In genomic region chr19:55635334-55635717, GRCh38 we compare ENCODE assay signal across 6 cellular contexts. TPM values are rescaled to one million over a fixed set of nuclear protein-coding genes. Genes with fewer than 3 reads are reported as not detected.
DNase-seq lines count a peak whose midpoint lies in the region; ATAC-seq, FAIRE-seq and TF ChIP-seq lines count a peak whose summit lies in the region.

No MANE protein-coding gene starts in this region.

- no peaks in the 10 kb centered on the region for H3K27me3 ChIP-seq in BLaER1 treated with 17β-estradiol and CSF1 and Interleukin-3, amounts not matched to agents 10 nM and 100 nM
- no peaks in the 10 kb centered on the region for H3K27me3 ChIP-seq in right lobe of liver

- no peak for TF ChIP-seq CTCF in right lobe of liver (IDR thresholded peaks at IDR 0.05)

- peak overlapping the region; percentile 92 to 99 (median 95) for H3K27ac ChIP-seq in BLaER1 treated with 17β-estradiol and CSF1 and Interleukin-3, amounts not matched to agents 10 nM and 100 nM
- peak overlapping the region; percentile 90 to 92 (median 90) for H3K27ac ChIP-seq in right lobe of liver

- no peaks in the 10 kb centered on the region; a peak in 1 of 22 replicates for H4K20me1 ChIP-seq in BLaER1 treated with 17β-estradiol and CSF1 and Interleukin-3, amounts not matched to agents 10 nM and 100 nM

- TF ChIP-seq POLR2A in right lobe of liver (IDR thresholded peaks at IDR 0.05), result no peak

- peak overlapping the region; percentile 75 to 98 (median 91) for H3K4me3 ChIP-seq in BLaER1 treated with 17β-estradiol and CSF1 and Interleukin-3, amounts not matched to agents 10 nM and 100 nM
- H3K4me3 ChIP-seq in right lobe of liver, result peak overlapping the region; percentile 79 to 97 (median 96)

- no peak for DNase-seq in activated CD8-positive, alpha-beta T cell treated with anti-CD3 and anti-CD28 coated beads, Interleukin-2, amount 10 ng/mL, durations not matched to agents 7 days and 5 days
- DNase-seq in right lobe of liver (no peak), DMS153 treated with DMSO at 0.1 percent for 48 hours (lab: John Stamatoyannopoulos, UW; ENCODE audit: unreplicated experiment) (no peak), HTR-8/SVneo (ENCODE audit: insufficient read length, low spot score) (no peak), GM19239 (ENCODE audit: insufficient read length, low spot score) (no peak)

- peak overlapping the region; percentile 90 to 99 (median 96) for H3K9ac ChIP-seq in BLaER1 treated with 17β-estradiol and CSF1 and Interleukin-3, amounts not matched to agents 10 nM and 100 nM

- H3K9me3 ChIP-seq in BLaER1 treated with 17β-estradiol and CSF1 and Interleukin-3, amounts not matched to agents 10 nM and 100 nM (replicated peaks in 1 of 11), result no peaks in the 10 kb centered on the region
- H3K9me3 ChIP-seq in right lobe of liver, result no peaks in the 10 kb centered on the region

- ATAC-seq in activated CD8-positive, alpha-beta T cell treated with anti-CD3 and anti-CD28 coated beads, Interleukin-2, amount 10 ng/mL, durations not matched to agents 7 days and 5 days, result no peak
- peak in 1 of 4 donors; percentile 8 for ATAC-seq in right lobe of liver

- peaks cover 74% of the 10 kb centered on the region for H3K4me1 Mint-ChIP-seq in activated CD8-positive, alpha-beta T cell treated with anti-CD3 and anti-CD28 coated beads, Interleukin-2, amount 10 ng/mL, durations not matched to agents 7 days and 5 days (ENCODE audit: low read depth)

- H3K27me3 Mint-ChIP-seq in activated CD8-positive, alpha-beta T cell treated with anti-CD3 and anti-CD28 coated beads, Interleukin-2, amount 10 ng/mL, durations not matched to agents 7 days and 5 days (ENCODE audit: low read depth), result no peaks in the 10 kb centered on the region

- peak overlapping the region; percentile 100 for H3K4me3 Mint-ChIP-seq in activated CD8-positive, alpha-beta T cell treated with anti-CD3 and anti-CD28 coated beads, Interleukin-2, amount 10 ng/mL, durations not matched to agents 7 days and 5 days

- H3K36me3 ChIP-seq in BLaER1 treated with 17β-estradiol and CSF1 and Interleukin-3, amounts not matched to agents 10 nM and 100 nM, result peaks cover 5 to 13% (median 8%) of the 10 kb centered on the region in 11 experiments; a peak in 11 of 22 replicates
- H3K36me3 ChIP-seq in right lobe of liver, result no peaks in the 10 kb centered on the region

- POLR2A ChIA-PET in activated CD8-positive, alpha-beta T cell treated with anti-CD3 and anti-CD28 coated beads, Interleukin-2, amount 10 ng/mL, durations not matched to agents 7 days and 5 days (lab: Charles Lee), result interaction anchor here (0.7 to 2.7 kb wide), 8 partner anchors 8 to 54 kb away, joined by 3 to 8 read pairs (median 3); partner anchors contain the start of genes CCDC106, FIZ1, U2AF2 and ZNF784

- FAIRE-seq in HTR-8/SVneo (lab: Jason Lieb, UNC) (no peak), GM19239 (lab: Jason Lieb, UNC) (no peak)

- H3K27ac Mint-ChIP-seq in activated CD8-positive, alpha-beta T cell treated with anti-CD3 and anti-CD28 coated beads, Interleukin-2, amount 10 ng/mL, durations not matched to agents 7 days and 5 days, result peak overlapping the region; percentile 100

- peaks cover 53 to 79% (median 66%) of the 10 kb centered on the region in 10 experiments for H3K4me1 ChIP-seq in BLaER1 treated with 17β-estradiol and CSF1 and Interleukin-3, amounts not matched to agents 10 nM and 100 nM
- H3K4me1 ChIP-seq in right lobe of liver, result peaks cover 0 to 37% (median 19%) of the 10 kb centered on the region in 4 donors

- no peaks in the 10 kb centered on the region for H3K9me3 Mint-ChIP-seq in activated CD8-positive, alpha-beta T cell treated with anti-CD3 and anti-CD28 coated beads, Interleukin-2, amount 10 ng/mL, durations not matched to agents 7 days and 5 days (ENCODE audit: insufficient read depth)

- peaks cover 28% of the 10 kb centered on the region for H3K36me3 Mint-ChIP-seq in activated CD8-positive, alpha-beta T cell treated with anti-CD3 and anti-CD28 coated beads, Interleukin-2, amount 10 ng/mL, durations not matched to agents 7 days and 5 days (ENCODE audit: low read depth)

- WGBS in right lobe of liver (ENCODE audit: insufficient coverage, low coverage, low lambda C conversion rate, missing lambda C conversion rate), result 0% methylated on average over 7 of the region's 9 CpGs

- H3K4me2 ChIP-seq in BLaER1 treated with 17β-estradiol and CSF1 and Interleukin-3, amounts not matched to agents 10 nM and 100 nM, result peak overlapping the region; percentile 94 to 100 (median 97)

- CTCF ChIA-PET in activated CD8-positive, alpha-beta T cell treated with anti-CD3 and anti-CD28 coated beads, Interleukin-2, amount 10 ng/mL, durations not matched to agents 7 days and 5 days (lab: Charles Lee), result interaction anchor here (0.9 to 4.9 kb wide), 4 partner anchors 9 to 29 kb away, joined by 4 to 46 read pairs (median 17); partner anchors contain the start of genes U2AF2 and ZNF865

- intact Hi-C loops in right lobe of liver (cut with DNase I), result loop anchor here in 1 of 2 donors (5.0 kb wide), 1 partner anchor 172 kb away; no protein-coding TSS in a partner anchor

RNA-seq across cellular contexts. Expression of gene ZNF580, which starts 5.5 kb away (rescaled TPM):
- 10 to 100 TPM; 30.2 to 32.1 TPM for total RNA-seq in activated CD8-positive, alpha-beta T cell treated with anti-CD3 and anti-CD28 coated beads, Interleukin-2, amount 10 ng/mL, durations not matched to agents 7 days and 5 days
- 10 to 100 TPM in 1 of 6 experiments, 1 to 10 TPM in 5; 5.4 to 11.6 (median 6.5) TPM for total RNA-seq in right lobe of liver

RNA-seq across cellular contexts. Expression of gene ZNF581, which starts 8.1 kb away (rescaled TPM):
- 10 to 100 TPM; 22.7 to 24.4 TPM for total RNA-seq in activated CD8-positive, alpha-beta T cell treated with anti-CD3 and anti-CD28 coated beads, Interleukin-2, amount 10 ng/mL, durations not matched to agents 7 days and 5 days
- total RNA-seq in right lobe of liver, result 1 to 10 TPM; 2.7 to 7.3 (median 5.1) TPM

RNA-seq across cellular contexts. Expression of gene ZNF784, which starts 11.0 kb away (rescaled TPM):
- 1 to 10 TPM; 5.2 to 5.3 TPM for total RNA-seq in activated CD8-positive, alpha-beta T cell treated with anti-CD3 and anti-CD28 coated beads, Interleukin-2, amount 10 ng/mL, durations not matched to agents 7 days and 5 days
- 1 to 10 TPM; 2.9 to 5.5 (median 4.1) TPM for total RNA-seq in right lobe of liver

RNA-seq across cellular contexts. Expression of gene CCDC106, which starts 12.7 kb away (rescaled TPM):
- total RNA-seq in activated CD8-positive, alpha-beta T cell treated with anti-CD3 and anti-CD28 coated beads, Interleukin-2, amount 10 ng/mL, durations not matched to agents 7 days and 5 days, result 1 to 10 TPM; 8.7 to 9.4 TPM
- total RNA-seq in right lobe of liver, result 10 to 100 TPM in 3 of 6 experiments, 1 to 10 TPM in 3; 6.1 to 19.7 (median 9.8) TPM

RNA-seq across cellular contexts. Expression of gene U2AF2, which starts 19.5 kb away (rescaled TPM):
- 100 to 1,000 TPM; 296 to 321 TPM for total RNA-seq in activated CD8-positive, alpha-beta T cell treated with anti-CD3 and anti-CD28 coated beads, Interleukin-2, amount 10 ng/mL, durations not matched to agents 7 days and 5 days
- 10 to 100 TPM; 55.1 to 75.6 (median 63.5) TPM for total RNA-seq in right lobe of liver
